In the genomic region with DNA sequence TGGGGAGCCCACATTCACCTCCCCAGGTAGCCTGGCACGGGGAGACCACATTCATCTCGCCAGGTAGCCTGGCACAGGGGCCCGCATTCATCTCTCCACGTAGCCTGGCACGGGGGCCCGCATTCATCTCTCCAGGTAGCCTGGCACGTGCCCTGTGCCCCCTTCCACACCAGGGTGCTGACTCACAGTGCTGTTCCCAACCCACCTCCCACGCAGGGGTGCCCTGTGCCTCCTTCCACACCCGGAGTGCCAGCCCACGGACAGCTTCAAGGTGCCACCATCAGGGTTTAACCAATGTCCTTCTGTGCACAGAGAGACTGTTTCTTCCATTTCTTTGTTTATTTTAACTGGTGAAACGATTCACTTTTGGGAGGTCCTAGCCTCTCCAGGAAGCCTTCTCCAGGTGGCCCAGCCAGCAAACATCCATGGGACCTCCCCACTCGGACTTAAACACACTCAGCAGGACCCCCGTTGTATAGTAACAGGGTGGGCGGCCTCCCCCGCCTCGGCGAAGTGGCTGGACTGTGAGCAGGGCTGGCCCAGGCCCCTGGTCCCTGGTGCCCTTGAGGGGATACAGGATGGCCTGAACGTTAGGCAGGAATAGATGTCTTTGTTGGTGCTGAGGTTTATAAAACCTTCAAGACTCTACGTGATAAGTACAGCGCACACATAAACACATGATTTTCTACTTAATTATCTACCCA, we compare ENCODE assay signal across 11 cellular contexts. TPM values are rescaled to one million over a fixed set of nuclear protein-coding genes. Genes with fewer than 3 reads are reported as not detected.
"Had no signal": no experiment of that assay in that cellular context is flagged by ENCODE, and none has a peak within 500 bp of the region (broad histone marks: within the 10 kb centered on the region; RNA-seq: fewer than 3 reads in every experiment).

No MANE protein-coding gene starts in this region.

- H3K9me3 ChIP-seq: HAP-1 had no signal

- H3K9me3 Mint-ChIP-seq: HFFc6 had no signal

- ATAC-seq: HCT116, K562 had no signal

- H3K27ac Mint-ChIP-seq: HFFc6 had no signal

- H3K4me3 Mint-ChIP-seq: HFFc6 had no signal

- H3K27ac ChIP-seq: GM23248, HL-60 had no signal

- H3K4me1 ChIP-seq: HAP-1 had no signal

- H3K4me3 ChIP-seq: GM23248, HAP-1, K562 had no signal

- DNase-seq: GM23248, GOT3, H7, HFFc6, IMR-90 had no signal

- H3K36me3 ChIP-seq: HAP-1 had no signal

RNA-seq across cellular contexts. Expression of gene FOXL3, which starts 41.1 kb away (rescaled TPM):
- total RNA-seq: GM23248, H4, H7, HFFc6, HT1080, IMR-90, K562 had no signal
- polyA plus RNA-seq: GM23248, IMR-90, K562 had no signal

RNA-seq across cellular contexts. Expression of gene FAM20C, which starts 56.5 kb away (rescaled TPM):
- polyA plus RNA-seq: K562 had no signal
